ENCODE assay signal across 10 cellular contexts in the genomic region with DNA sequence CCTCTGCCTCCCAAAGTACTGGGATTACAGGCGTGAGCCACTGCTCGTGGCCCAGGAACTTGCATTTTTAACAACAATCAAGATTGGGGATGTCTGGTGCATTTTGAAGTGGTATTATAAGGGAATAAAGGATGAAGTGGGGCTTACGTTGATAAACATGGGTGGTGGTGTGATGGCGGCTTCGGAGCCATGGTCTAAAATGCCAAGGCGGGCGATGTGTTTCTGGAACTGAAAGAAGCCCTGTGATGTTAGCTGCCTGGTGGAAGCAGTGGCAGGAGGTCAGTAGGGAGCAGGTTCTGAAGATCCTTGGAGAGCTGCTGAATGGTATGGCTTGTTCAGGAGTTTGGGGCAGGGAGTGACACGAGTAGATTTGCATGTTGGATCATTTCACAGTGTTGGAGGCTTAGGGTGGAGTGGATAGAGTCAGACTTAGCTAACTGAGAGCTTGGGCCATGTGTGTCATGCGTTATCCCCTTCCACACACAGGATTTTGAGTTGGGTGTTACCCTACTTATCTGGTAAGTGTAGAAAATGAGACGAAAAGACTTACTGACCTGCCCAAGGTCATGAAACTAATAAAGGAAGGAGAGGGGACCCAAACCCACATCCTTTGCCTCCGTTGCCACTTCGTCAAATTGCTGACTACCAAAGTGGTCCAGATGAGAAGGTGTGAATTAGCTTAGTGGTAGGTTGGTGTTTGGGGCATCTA. TPM values are rescaled to one million over a fixed set of nuclear protein-coding genes. Genes with fewer than 3 reads are reported as not detected.
DNase-seq lines count a peak whose midpoint lies in the region; ATAC-seq and TF ChIP-seq lines count a peak whose summit lies in the region.
"Had no signal": no experiment of that assay in that cellular context is flagged by ENCODE, and none has a peak within 500 bp of the region (broad histone marks: within the 10 kb centered on the region; RNA-seq: fewer than 3 reads in every experiment).

No MANE protein-coding gene starts in this region.

- no peak overlapping the region for H3K9ac ChIP-seq in iPS-15b (ENCODE audit: low read depth, low read length)

- H3K27me3 Mint-ChIP-seq in activated T-cell treated with anti-CD3 and anti-CD28 coated beads, Interleukin-2, amount 50 U/mL, for 4 hours (ENCODE audit: low read depth) = no peaks in the 10 kb centered on the region
- no peaks in the 10 kb centered on the region for H3K27me3 Mint-ChIP-seq in activated B cell treated with CpG ODN at 0.5 μM for 24 hours

- H3K4me3 ChIP-seq in iPS-15b (ENCODE audit: low read depth, low read length) (peak overlapping the region; percentile 92), suprapubic skin (peak overlapping the region; percentile 83)

- peak overlapping the region; percentile 71 for H3K27ac Mint-ChIP-seq in activated B cell treated with CpG ODN at 0.5 μM for 24 hours

- POLR2A ChIA-PET in activated B cell treated with CpG ODN at 0.5 μM for 24 hours (lab: Charles Lee) = interaction anchor here (0.5 to 3.9 kb wide), 14 partner anchors 8 to 93 kb away, joined by 3 to 35 read pairs (median 4); a partner anchor contains a TSS

- H3K27ac ChIP-seq in suprapubic skin = no peak overlapping the region

- peaks cover 22% of the 10 kb centered on the region for H3K36me3 Mint-ChIP-seq in activated T-cell treated with anti-CD3 and anti-CD28 coated beads, Interleukin-2, amount 50 U/mL, for 4 hours (ENCODE audit: insufficient read depth)
- H3K36me3 Mint-ChIP-seq in activated B cell treated with CpG ODN at 0.5 μM for 24 hours (ENCODE audit: low read depth) = peaks cover 22% of the 10 kb centered on the region

- WGBS in suprapubic skin = 87% methylated on average over 12 of the region's 12 CpGs

- no peak for TF ChIP-seq EP300 in suprapubic skin (IDR thresholded peaks at IDR 0.05)

- peaks cover 40% of the 10 kb centered on the region for H3K4me1 Mint-ChIP-seq in activated T-cell treated with anti-CD3 and anti-CD28 coated beads, Interleukin-2, amount 50 U/mL, for 4 hours (ENCODE audit: low read depth)
- H3K4me1 Mint-ChIP-seq in activated B cell treated with CpG ODN at 0.5 μM for 24 hours = peaks cover 45% of the 10 kb centered on the region

- H3K27me3 ChIP-seq in iPS-15b (ENCODE audit: control insufficient read depth, insufficient read depth, low read length) (no peaks in the 10 kb centered on the region), suprapubic skin (no peaks in the 10 kb centered on the region)

- H3K9me3 Mint-ChIP-seq in activated T-cell treated with anti-CD3 and anti-CD28 coated beads, Interleukin-2, amount 50 U/mL, for 4 hours = no peaks in the 10 kb centered on the region
- no peaks in the 10 kb centered on the region for H3K9me3 Mint-ChIP-seq in activated B cell treated with CpG ODN at 0.5 μM for 24 hours

- no peak for TF ChIP-seq POLR2A in suprapubic skin (IDR thresholded peaks at IDR 0.05)

- TF ChIP-seq CTCF in activated B cell treated with CpG ODN at 0.5 μM for 24 hours (IDR thresholded peaks at IDR 0.05) (no peak), suprapubic skin (IDR thresholded peaks at IDR 0.05) (no peak), omental fat pad (IDR thresholded peaks at IDR 0.05) (no peak)

- H3K36me3 ChIP-seq in iPS-15b (ENCODE audit: control insufficient read depth, insufficient read depth, low read length) = peaks cover 8% of the 10 kb centered on the region
- peaks cover 14% of the 10 kb centered on the region for H3K36me3 ChIP-seq in suprapubic skin

- no peak for DNase-seq in activated T-cell treated with anti-CD3 and anti-CD28 coated beads, Interleukin-2, amount 50 U/mL, for 4 hours
- DNase-seq in activated T-cell treated with anti-CD3 and anti-CD28 coated beads for 4 hours (no peak), activated B cell treated with CpG ODN at 0.5 μM for 24 hours (no peak), suprapubic skin (ENCODE audit: low spot score in 2 of 2) (peak in 1 of 2 donors; percentile 67), omental fat pad (ENCODE audit: low spot score) (no peak), medulla oblongata (ENCODE audit: extremely low spot score) (no peak)
- DNase-seq: cerebellar nuclear complex had no signal

- H3K9me3 ChIP-seq in iPS-15b (ENCODE audit: control insufficient read depth, insufficient read depth, low read length) (no peaks in the 10 kb centered on the region), suprapubic skin (no peaks in the 10 kb centered on the region)

- CTCF ChIA-PET in activated B cell treated with CpG ODN at 0.5 μM for 24 hours (lab: Charles Lee) = interaction anchor here (2.0 kb wide), 1 partner anchor 225 kb away, joined by 4 read pairs; no protein-coding TSS in a partner anchor

- ATAC-seq in activated T-cell treated with anti-CD3 and anti-CD28 coated beads, Interleukin-2, amount 50 U/mL, for 4 hours = no peak
- ATAC-seq in activated B cell treated with CpG ODN at 0.5 μM for 24 hours (ENCODE audit: low read depth) = no peak
- no peak for ATAC-seq in omental fat pad (ENCODE audit: low FRiP score)
- no peak for ATAC-seq in GM21367 (IDR thresholded peaks at IDR 0.05; ENCODE audit: unreplicated experiment)

- intact Hi-C loops in activated B cell treated with CpG ODN at 0.5 μM for 24 hours (cut with micrococcal nuclease) = loop anchor here (5.0 kb wide), 2 partner anchors 45 to 240 kb away; no protein-coding TSS in a partner anchor

- H3K4me3 Mint-ChIP-seq in activated T-cell treated with anti-CD3 and anti-CD28 coated beads, Interleukin-2, amount 50 U/mL, for 4 hours = peak overlapping the region; percentile 92
- H3K4me3 Mint-ChIP-seq in activated B cell treated with CpG ODN at 0.5 μM for 24 hours = peak overlapping the region; percentile 91

- H3K4me1 ChIP-seq in iPS-15b (ENCODE audit: control insufficient read depth, insufficient read depth, low read length) = peaks cover 18% of the 10 kb centered on the region
- peaks cover 39% of the 10 kb centered on the region for H3K4me1 ChIP-seq in suprapubic skin

RNA-seq across cellular contexts. Expression of a gene that starts 1.5 kb away (rescaled TPM):
- 100 to 1,000 TPM; 119 to 146 (median 128) TPM for total RNA-seq in activated T-cell treated with anti-CD3 and anti-CD28 coated beads, Interleukin-2, amount 50 U/mL, for 4 hours
- total RNA-seq in activated B cell treated with CpG ODN at 0.5 μM for 24 hours (97.2 and 107 TPM in 2 replicates), suprapubic skin (10 to 100 TPM; 45.9 to 90.0 (median 63.4) TPM), omental fat pad (10 to 100 TPM; 44.7 to 63.5 (median 53.4) TPM)

RNA-seq across cellular contexts. Expression of a gene that starts 24.5 kb away (rescaled TPM):
- 10 to 100 TPM; 18.7 to 27.9 (median 20.0) TPM for total RNA-seq in activated T-cell treated with anti-CD3 and anti-CD28 coated beads, Interleukin-2, amount 50 U/mL, for 4 hours
- total RNA-seq in activated B cell treated with CpG ODN at 0.5 μM for 24 hours = 262 and 278 TPM in 2 replicates
- total RNA-seq in suprapubic skin = 10 to 100 TPM; 25.6 to 38.7 (median 34.7) TPM
- 100 to 1,000 TPM; 165 to 410 (median 217) TPM for total RNA-seq in omental fat pad

RNA-seq across cellular contexts. Expression of a gene that starts 36.7 kb away (rescaled TPM):
- total RNA-seq in activated T-cell treated with anti-CD3 and anti-CD28 coated beads, Interleukin-2, amount 50 U/mL, for 4 hours = not detected
- total RNA-seq in activated B cell treated with CpG ODN at 0.5 μM for 24 hours = 0.05 and 0.09 TPM in 2 replicates
- total RNA-seq in suprapubic skin = under 1 TPM in 1 of 4 donors, not detected in 3; 0.17 TPM
- total RNA-seq in omental fat pad = under 1 TPM; 0.19 to 0.56 (median 0.36) TPM
- total RNA-seq: renal cortical epithelial cell had no signal

RNA-seq across cellular contexts. Expression of a gene that starts 49.6 kb away (rescaled TPM):
- total RNA-seq in activated T-cell treated with anti-CD3 and anti-CD28 coated beads, Interleukin-2, amount 50 U/mL, for 4 hours = 10 to 100 TPM; 86.1 to 99.3 (median 95.0) TPM
- total RNA-seq in activated B cell treated with CpG ODN at 0.5 μM for 24 hours = 84.0 and 86.1 TPM in 2 replicates
- 10 to 100 TPM; 16.1 to 26.8 (median 19.5) TPM for total RNA-seq in suprapubic skin
- 10 to 100 TPM; 33.4 to 46.4 (median 37.5) TPM for total RNA-seq in omental fat pad
